Comparison of ENCODE assay signal across 8 cellular contexts in the genomic region with DNA sequence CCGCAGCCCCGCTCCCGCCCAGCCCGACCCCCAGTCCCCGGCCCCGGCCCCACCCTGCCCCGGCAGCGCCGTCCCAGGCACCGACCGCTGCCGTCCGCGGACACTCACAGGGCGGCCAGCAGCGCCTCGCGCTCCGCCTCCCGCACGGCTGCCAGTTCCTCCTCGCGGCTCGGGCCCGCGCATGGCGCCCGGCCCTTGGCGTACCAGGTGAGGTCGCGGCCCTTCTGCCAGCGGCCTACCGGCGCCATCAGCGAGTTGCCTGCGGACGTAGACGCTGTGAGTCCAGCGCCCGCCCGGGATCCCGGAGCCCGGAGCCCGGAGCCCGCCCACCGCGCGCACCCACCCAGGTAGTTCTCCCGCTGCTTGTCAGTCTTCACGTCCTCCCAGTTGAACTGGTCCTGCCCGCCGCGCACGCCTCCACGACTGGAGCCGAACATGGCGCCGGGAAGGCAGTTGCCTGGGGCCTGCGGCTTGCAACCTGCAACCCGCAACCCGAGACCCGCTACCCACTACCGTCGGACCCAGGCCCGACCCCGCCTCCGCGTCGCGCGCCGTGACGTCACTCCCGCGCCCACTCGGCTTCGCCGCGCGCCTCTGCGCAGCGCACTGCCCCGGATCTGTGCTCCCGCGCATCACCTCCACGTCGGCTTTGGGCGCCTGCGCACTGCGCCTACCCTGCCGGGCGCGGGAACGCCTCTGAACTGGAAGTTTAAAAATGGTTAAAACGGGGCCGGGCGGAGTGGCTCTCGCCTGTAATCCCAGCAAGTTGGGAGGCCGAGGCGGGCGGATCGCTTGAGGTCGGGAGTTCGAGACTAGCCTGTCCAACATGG. TPM values are rescaled to one million over a fixed set of nuclear protein-coding genes. Genes with fewer than 3 reads are reported as not detected.
DNase-seq lines count a peak whose midpoint lies in the region; ATAC-seq, FAIRE-seq and TF ChIP-seq lines count a peak whose summit lies in the region.

C1orf35 (minus strand) TSS at position 535 of the 830 bp plus-strand sequence; CDS start at position 437, 98 bp downstream.

- peaks cover 47% of the 10 kb centered on the region for H3K4me1 ChIP-seq in DND-41 (ENCODE audit: insufficient read depth, low read length)
- peaks cover 9% of the 10 kb centered on the region for H3K4me1 ChIP-seq in GM23248 (ENCODE audit: insufficient read depth)
- peaks cover 35% of the 10 kb centered on the region for H3K4me1 ChIP-seq in Karpas-422 (ENCODE audit: low read length)
- peaks cover 24 to 46% (median 33%) of the 10 kb centered on the region in 4 donors for H3K4me1 ChIP-seq in esophagus muscularis mucosa
- H3K4me1 ChIP-seq in muscle layer of duodenum (ENCODE audit: control insufficient read depth in 1 of 2, insufficient read depth in 2 of 2, low read length in 2 of 2) = peaks cover 0 to 34% of the 10 kb centered on the region in 2 donors

- peak within 1 kb of the TSS; percentile 78 for H3K9ac ChIP-seq in DND-41 (ENCODE audit: low read depth, low read length)
- peak within 1 kb of the TSS; percentile 86 for H3K9ac ChIP-seq in GM23248
- H3K9ac ChIP-seq in Karpas-422 (ENCODE audit: low read length) = peak within 1 kb of the TSS; percentile 93

- in situ Hi-C loops in GM23248 (cut with MboI) = no loop called here

- peaks cover 32% of the 10 kb centered on the region for H3F3A ChIP-seq in GM23248 (ENCODE audit: insufficient read depth)

- H3K79me2 ChIP-seq in DND-41 (ENCODE audit: insufficient read depth, low read length) (peaks cover 63% of the 10 kb centered on the region), GM23248 (ENCODE audit: insufficient read depth) (peaks cover 56% of the 10 kb centered on the region), Karpas-422 (ENCODE audit: low read length) (peaks cover 38% of the 10 kb centered on the region)

- 1% methylated on average over 58 to 83 of the region's 104 CpGs for WGBS in GM23248 (ENCODE audit: low coverage in 1 of 2, low lambda C conversion rate in 2 of 2, missing lambda C conversion rate in 2 of 2), 2 experiments
- 0% methylated on average over 22 of the region's 104 CpGs for WGBS in esophagus muscularis mucosa

- H3K9me3 ChIP-seq in DND-41 (ENCODE audit: insufficient read depth, low read length, severe bottlenecking) (no peaks in the 10 kb centered on the region), GM23248 (ENCODE audit: low read depth) (no peaks in the 10 kb centered on the region), Karpas-422 (ENCODE audit: low read length) (no peaks in the 10 kb centered on the region), esophagus muscularis mucosa (no peaks in the 10 kb centered on the region), muscle layer of duodenum (ENCODE audit: control insufficient read depth in 1 of 2, low read length in 2 of 2) (no peaks in the 10 kb centered on the region)

- H3K27ac ChIP-seq in DND-41 (ENCODE audit: low read length) (peak within 1 kb of the TSS; percentile 80), GM23248 (peak within 1 kb of the TSS; percentile 75), Karpas-422 (ENCODE audit: low read length) (peak within 1 kb of the TSS; percentile 42; the same call in 1 of the 2 replicates), esophagus muscularis mucosa (replicated peaks in 1 of 4) (peak within 1 kb of the TSS; percentile 88 to 97 (median 94)), muscle layer of duodenum (ENCODE audit: low read length) (no peak within 1 kb of the TSS)

- TF ChIP-seq POLR2A in esophagus muscularis mucosa (IDR thresholded peaks at IDR 0.05; ENCODE audit: low read depth) = peak; percentile 41

- peak; percentile 86 for ATAC-seq in DND-41 (ENCODE audit: insufficient read depth, low read depth)

- no peak for TF ChIP-seq EP300 in esophagus muscularis mucosa (IDR thresholded peaks at IDR 0.05)

- H3K27me3 ChIP-seq in DND-41 (ENCODE audit: insufficient read depth, low read length, poor library complexity) = no peaks in the 10 kb centered on the region
- H3K27me3 ChIP-seq in GM23248 (replicated peaks; ENCODE audit: insufficient read depth) = no peaks in the 10 kb centered on the region
- no peaks in the 10 kb centered on the region for H3K27me3 ChIP-seq in Karpas-422 (ENCODE audit: low read length)
- no peaks in the 10 kb centered on the region for H3K27me3 ChIP-seq in esophagus muscularis mucosa
- H3K27me3 ChIP-seq in muscle layer of duodenum (ENCODE audit: low read depth, low read length) = no peaks in the 10 kb centered on the region

- intact Hi-C loops in esophagus muscularis mucosa (cut with DNase I) = loop anchor here (5.0 kb wide), 1 partner anchor 156 kb away; the partner anchor contains the start of gene WNT9A

- H2AFZ ChIP-seq in DND-41 (ENCODE audit: low read depth, low read length) (peak within 1 kb of the TSS; percentile 96), GM23248 (peak within 1 kb of the TSS; percentile 95), Karpas-422 (ENCODE audit: low read length) (peak within 1 kb of the TSS; percentile 82; the same call in 1 of the 2 replicates)

- peak; percentile 95 for DNase-seq in DND-41
- peak; percentile 99 for DNase-seq in GM23248
- DNase-seq in Karpas-422 = peak; percentile 98
- peak; percentile 79 for DNase-seq in RCC 7860 (ENCODE audit: low spot score)
- peak; percentile 97 for DNase-seq in activated T-cell treated with anti-CD3 and anti-CD28 coated beads, Interleukin-2, amount 50 U/mL, for 48 hours
- DNase-seq in esophagus muscularis mucosa (ENCODE audit: extremely low spot score) = peak; percentile 97
- peak; percentile 87 to 91 for DNase-seq in stimulated activated CD8-positive, alpha-beta memory T cell treated with anti-CD3 and anti-CD28 coated beads, Interleukin-7, amount 100 ng/mL, for 4 hours (ENCODE audit: low read depth in 2 of 2)

- FAIRE-seq in RCC 7860 (lab: Jason Lieb, UNC) = no peak

- H3K4me2 ChIP-seq in DND-41 (ENCODE audit: insufficient read depth, low read length) (peak within 1 kb of the TSS; percentile 73), GM23248 (ENCODE audit: unreplicated experiment) (peak within 1 kb of the TSS; percentile 83), Karpas-422 (ENCODE audit: low read depth, low read length, poor library complexity, severe bottlenecking) (peak within 1 kb of the TSS; percentile 91)

- TF ChIP-seq CTCF in DND-41 (IDR thresholded peaks at IDR 0.05; ENCODE audit: borderline replicate concordance, extremely low read depth, low read length, poor library complexity, severe bottlenecking) = no peak
- no peak for TF ChIP-seq CTCF in esophagus muscularis mucosa (IDR thresholded peaks at IDR 0.05)

- H3K36me3 ChIP-seq in DND-41 (ENCODE audit: insufficient read depth, low read length) (peaks cover 58% of the 10 kb centered on the region), GM23248 (ENCODE audit: low read depth) (peaks cover 16% of the 10 kb centered on the region; the same call in 1 of the 2 replicates), Karpas-422 (ENCODE audit: insufficient read depth, low read length) (peaks cover 13% of the 10 kb centered on the region), esophagus muscularis mucosa (peaks cover 28 to 60% (median 56%) of the 10 kb centered on the region in 4 donors), muscle layer of duodenum (ENCODE audit: control insufficient read depth in 1 of 2, insufficient read depth in 2 of 2, low read length in 2 of 2) (peaks cover 29 to 57% of the 10 kb centered on the region in 2 donors)

- H3K9me2 ChIP-seq in GM23248 (ENCODE audit: insufficient read depth) (no peaks in the 10 kb centered on the region), Karpas-422 (replicated peaks; ENCODE audit: insufficient read depth, low read length) (no peaks in the 10 kb centered on the region)

- peaks cover 44% of the 10 kb centered on the region for H4K20me1 ChIP-seq in DND-41 (ENCODE audit: insufficient read depth, low read length)
- no peaks in the 10 kb centered on the region; the same call in 1 of the 2 replicates for H4K20me1 ChIP-seq in GM23248 (ENCODE audit: insufficient read depth)
- H4K20me1 ChIP-seq in Karpas-422 (ENCODE audit: insufficient read depth, low read depth, low read length) = peaks cover 25% of the 10 kb centered on the region; the same call in 1 of the 2 replicates

- peak within 1 kb of the TSS; percentile 62 to 95; a peak in 3 of 4 replicates for H3K4me3 ChIP-seq in DND-41 (ENCODE audit: low read depth in 1 of 2, low read length in 2 of 2)
- H3K4me3 ChIP-seq in GM23248 = peak within 1 kb of the TSS; percentile 88
- H3K4me3 ChIP-seq in Karpas-422 (ENCODE audit: low read length) = peak within 1 kb of the TSS; percentile 74
- peak within 1 kb of the TSS; percentile 79 to 97 (median 87) for H3K4me3 ChIP-seq in esophagus muscularis mucosa
- H3K4me3 ChIP-seq in muscle layer of duodenum (ENCODE audit: low read depth in 1 of 2, low read length in 2 of 2) = peak within 1 kb of the TSS; percentile 57 to 92

RNA-seq across cellular contexts. Expression of gene C1orf35, which starts in this region (rescaled TPM):
- 11.6 and 15.6 TPM in 2 replicates for total RNA-seq in GM23248 (2014; rRNA removed; shearing (Covaris generic))
- 19.9 and 23.4 TPM in 2 replicates for polyA plus RNA-seq in GM23248 (2016; fragmentation: Nextera tagmentation; extraction: Ambion mirVana)
- 10.4 and 24.7 TPM in 2 replicates for total RNA-seq in Karpas-422 (2014; rRNA removed; shearing (Covaris generic); ENCODE audit: low replicate concordance)
- 10 to 100 TPM; 11.2 to 24.3 (median 11.9) TPM for total RNA-seq in esophagus muscularis mucosa
